In genomic region chr1:116501870-116502244, GRCh38 we compare ENCODE assay signal across 18 cellular contexts.
"Had no signal": no experiment of that assay in that cellular context is flagged by ENCODE, and none has a peak within 500 bp of the region (broad histone marks: within the 10 kb centered on the region; RNA-seq: fewer than 3 reads in every experiment).

No MANE protein-coding gene starts in this region.

- H3K27ac ChIP-seq: cardiac muscle cell, foreskin keratinocyte, testis had no signal

- H3K36me3 Mint-ChIP-seq: type B pancreatic cell, WTC11 had no signal

- H3K27ac Mint-ChIP-seq: progenitor cell of endocrine pancreas, type B pancreatic cell, WTC11 had no signal

- H3K27me3 Mint-ChIP-seq: activated naive CD8-positive, alpha-beta T cell treated with anti-CD3 and anti-CD28 coated beads, Interleukin-2, amount 50 U/mL, for 24 hours; naive thymus-derived CD4-positive, alpha-beta T cell; progenitor cell of endocrine pancreas; type B pancreatic cell had no signal

- H3K27me3 ChIP-seq: cardiac muscle cell, foreskin keratinocyte, testis had no signal

- H3K36me3 ChIP-seq: cardiac muscle cell had no signal

- H3K4me3 ChIP-seq: cardiac muscle cell, lung, testis had no signal

- H3K9me3 Mint-ChIP-seq: activated naive CD8-positive, alpha-beta T cell treated with anti-CD3 and anti-CD28 coated beads, Interleukin-2, amount 50 U/mL, for 24 hours; type B pancreatic cell; WTC11 had no signal

- H3K9me3 ChIP-seq: testis had no signal

- DNase-seq: activated CD8-positive, alpha-beta memory T cell treated with anti-CD3 and anti-CD28 coated beads, Interleukin-2, amount 50 U/mL, for 48 hours; activated gamma-delta T cell; activated naive CD4-positive, alpha-beta T cell treated with anti-CD3 and anti-CD28 coated beads, Interleukin-2, amount 50 U/mL, for 16 hours; activated naive CD8-positive, alpha-beta T cell treated with anti-CD3 and anti-CD28 coated beads, Interleukin-2, amount 50 U/mL, for 24 hours; activated T-cell treated with anti-CD3 and anti-CD28 coated beads, Interleukin-2, amount 50 U/mL, for 48 hours; effector CD4-positive, alpha-beta T cell; foreskin keratinocyte; naive thymus-derived CD4-positive, alpha-beta T cell; retina; stimulated activated CD4-positive, alpha-beta T cell treated with anti-CD3 and anti-CD28 coated beads, Interleukin-2, amount 100 ng/mL, for 48 hours; T1000; testis had no signal

- ATAC-seq: activated naive CD8-positive, alpha-beta T cell treated with anti-CD3 and anti-CD28 coated beads, Interleukin-2, amount 50 U/mL, for 24 hours; foreskin keratinocyte; left lobe of liver; naive thymus-derived CD4-positive, alpha-beta T cell; WTC11 had no signal

- H3K4me3 Mint-ChIP-seq: activated naive CD8-positive, alpha-beta T cell treated with anti-CD3 and anti-CD28 coated beads, Interleukin-2, amount 50 U/mL, for 24 hours; type B pancreatic cell; WTC11 had no signal
